ENCODE assay signal across 23 cellular contexts in genomic region chr1:20956272-20956671, GRCh38.
"Had no signal": no experiment of that assay in that cellular context is flagged by ENCODE, and none has a peak within 500 bp of the region (broad histone marks: within the 10 kb centered on the region; RNA-seq: fewer than 3 reads in every experiment).

No MANE protein-coding gene starts in this region.

- DNase-seq: activated CD4-positive, alpha-beta T cell treated with anti-CD3 and anti-CD28 coated beads, Interleukin-2, amount 10 ng/mL, durations not matched to agents 24 days and 14 days; activated naive CD4-positive, alpha-beta T cell treated with anti-CD3 and anti-CD28 coated beads for 36 hours; activated T-cell treated with anti-CD3 and anti-CD28 coated beads, Interleukin-2, amount 50 U/mL, for 1 hour; anterior cingulate cortex; body of pancreas; caudate nucleus; dermis blood vessel endothelial cell; effector CD8-positive, alpha-beta T cell; hypothalamus; left cardiac atrium; right lobe of liver; stimulated activated CD4-positive, alpha-beta T cell treated with anti-CD3 and anti-CD28 coated beads, Interleukin-2, amount 100 ng/mL, for 24 hours; SW 1271; T-helper 17 cell; testis had no signal

- H3K27me3 ChIP-seq: body of pancreas, esophagus muscularis mucosa, right lobe of liver, testis, vagina had no signal

- H3K27ac Mint-ChIP-seq: activated naive CD4-positive, alpha-beta T cell treated with anti-CD3 and anti-CD28 coated beads for 36 hours; memory B cell; nephron; stimulated activated memory B cell treated with anti-CD40 and anti-IgM and Interleukin-4, amounts not matched to agents 10 μg/mL and 1 μg/mL and 100 μg/mL, for 72 hours; T-helper 17 cell; type B pancreatic cell had no signal

- H3K4me3 ChIP-seq: body of pancreas, esophagus muscularis mucosa, right lobe of liver, skin epidermis, testis, vagina had no signal

- H3K9me3 ChIP-seq: body of pancreas, esophagus muscularis mucosa, right lobe of liver, testis, vagina had no signal

- H3K9me3 Mint-ChIP-seq: activated CD4-positive, alpha-beta T cell treated with anti-CD3 and anti-CD28 coated beads, Interleukin-2, amount 10 ng/mL, durations not matched to agents 24 days and 14 days; activated naive CD4-positive, alpha-beta T cell treated with anti-CD3 and anti-CD28 coated beads for 36 hours; memory B cell; nephron; stimulated activated memory B cell treated with anti-CD40 and anti-IgM and Interleukin-4, amounts not matched to agents 10 μg/mL and 1 μg/mL and 100 μg/mL, for 72 hours; type B pancreatic cell had no signal

- ATAC-seq: body of pancreas; left cardiac atrium; right lobe of liver; stimulated activated memory B cell treated with anti-CD40 and anti-IgM and Interleukin-4, amounts not matched to agents 10 μg/mL and 1 μg/mL and 100 μg/mL, for 72 hours; T-helper 17 cell had no signal

- H3K4me1 ChIP-seq: body of pancreas, esophagus muscularis mucosa, parathyroid adenoma, testis, vagina had no signal

- H3K36me3 ChIP-seq: right lobe of liver had no signal

- H3K27ac ChIP-seq: body of pancreas, esophagus muscularis mucosa, parathyroid adenoma, right lobe of liver, skin epidermis, testis, vagina had no signal
